Comparison of ENCODE assay signal across 2 cellular contexts in the genomic region with DNA sequence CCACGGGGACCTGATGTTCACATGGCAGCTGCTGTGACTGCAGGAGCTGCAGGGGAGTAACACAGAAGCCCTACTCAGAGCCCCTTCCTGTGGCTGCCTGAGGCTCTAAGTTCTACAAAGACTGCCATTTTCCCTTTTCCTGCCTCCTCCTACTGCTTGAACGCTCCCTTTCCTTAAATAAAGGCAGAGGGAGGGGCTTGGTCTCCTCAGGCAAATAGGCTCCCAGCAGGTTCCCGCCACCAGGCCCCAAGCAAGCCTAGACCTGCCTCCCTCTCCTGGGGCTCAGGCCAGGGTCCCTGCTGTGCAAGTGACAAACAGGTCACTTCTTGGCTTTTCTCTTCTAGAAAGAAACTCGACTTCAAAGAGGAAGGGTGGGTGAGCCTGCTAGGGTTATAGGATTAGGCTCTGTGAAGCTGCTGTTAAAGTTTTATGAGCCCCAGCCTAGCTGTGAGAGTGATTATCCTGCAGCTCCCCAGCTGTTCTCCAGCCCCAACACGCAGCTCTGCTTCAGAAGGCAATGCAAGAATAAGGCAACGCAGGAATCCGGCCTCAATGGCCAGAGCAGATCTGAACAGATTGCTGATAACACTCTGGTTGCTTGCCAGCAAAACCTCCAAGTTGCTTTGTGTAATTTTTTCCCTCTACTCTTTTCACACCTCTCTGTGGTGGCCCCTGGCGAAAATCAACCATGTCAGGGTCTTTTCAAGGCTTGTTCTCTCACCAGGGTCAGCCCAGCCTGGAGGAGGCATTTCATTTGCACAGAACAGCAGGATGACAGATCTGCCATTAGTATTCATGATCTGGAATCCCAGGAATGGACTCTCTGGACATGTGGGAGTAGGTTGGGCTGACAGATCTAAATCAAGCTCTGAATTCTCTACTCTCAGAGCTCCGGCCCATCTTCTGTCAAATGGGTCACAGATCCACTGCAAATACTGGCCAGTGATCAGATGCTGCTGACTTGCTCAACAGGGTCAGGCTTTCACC.
TF ChIP-seq lines count a peak whose summit lies in the region.

No MANE protein-coding gene starts in this region.

TF ChIP-seq in SK-N-SH, 30 proteins besides CTCF, POLR2A, EP300 and RAD21 (continued from another document):
- TF ChIP-seq, protein P1, sequence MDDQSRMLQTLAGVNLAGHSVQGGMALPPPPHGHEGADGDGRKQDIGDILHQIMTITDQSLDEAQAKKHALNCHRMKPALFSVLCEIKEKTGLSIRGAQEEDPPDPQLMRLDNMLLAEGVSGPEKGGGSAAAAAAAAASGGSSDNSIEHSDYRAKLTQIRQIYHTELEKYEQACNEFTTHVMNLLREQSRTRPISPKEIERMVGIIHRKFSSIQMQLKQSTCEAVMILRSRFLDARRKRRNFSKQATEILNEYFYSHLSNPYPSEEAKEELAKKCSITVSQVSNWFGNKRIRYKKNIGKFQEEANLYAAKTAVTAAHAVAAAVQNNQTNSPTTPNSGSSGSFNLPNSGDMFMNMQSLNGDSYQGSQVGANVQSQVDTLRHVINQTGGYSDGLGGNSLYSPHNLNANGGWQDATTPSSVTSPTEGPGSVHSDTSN (IDR thresholded peaks at IDR 0.05): no peak
- TF ChIP-seq JUND (IDR thresholded peaks at IDR 0.05) (no peak), EZH2phosphoT487 (IDR thresholded peaks at IDR 0.05; ENCODE audit: borderline replicate concordance, low read depth) (no peak), RXRA (IDR thresholded peaks at IDR 0.05; ENCODE audit: borderline replicate concordance, low read depth) (no peak), SIN3A (IDR thresholded peaks at IDR 0.05; ENCODE audit: borderline replicate concordance, low read depth, low read length) (no peak), MEF2A (IDR thresholded peaks at IDR 0.05; ENCODE audit: borderline replicate concordance, low read depth) (no peak), RCOR1 (IDR thresholded peaks at IDR 0.05; ENCODE audit: low read length) (peak; percentile 48; the same call in 1 of the 2 replicates), TEAD4 (IDR thresholded peaks at IDR 0.05; ENCODE audit: borderline replicate concordance, insufficient read depth) (no peak), GABPA (IDR thresholded peaks at IDR 0.05; ENCODE audit: low read depth) (no peak), TAF1 (IDR thresholded peaks at IDR 0.05; ENCODE audit: borderline replicate concordance, low read depth, low read length) (no peak), NRF1 (IDR thresholded peaks at IDR 0.05; ENCODE audit: low read depth, low read length) (no peak), GATA2 (CRISPR knock-in tag; IDR thresholded peaks at IDR 0.05) (peak; percentile 28; the same call in 1 of the 2 replicates), CHD2 (IDR thresholded peaks at IDR 0.05; ENCODE audit: low read length, partially characterized antibody) (no peak), TCF12 (IDR thresholded peaks at IDR 0.05) (no peak)
- TF ChIP-seq, protein P2, sequence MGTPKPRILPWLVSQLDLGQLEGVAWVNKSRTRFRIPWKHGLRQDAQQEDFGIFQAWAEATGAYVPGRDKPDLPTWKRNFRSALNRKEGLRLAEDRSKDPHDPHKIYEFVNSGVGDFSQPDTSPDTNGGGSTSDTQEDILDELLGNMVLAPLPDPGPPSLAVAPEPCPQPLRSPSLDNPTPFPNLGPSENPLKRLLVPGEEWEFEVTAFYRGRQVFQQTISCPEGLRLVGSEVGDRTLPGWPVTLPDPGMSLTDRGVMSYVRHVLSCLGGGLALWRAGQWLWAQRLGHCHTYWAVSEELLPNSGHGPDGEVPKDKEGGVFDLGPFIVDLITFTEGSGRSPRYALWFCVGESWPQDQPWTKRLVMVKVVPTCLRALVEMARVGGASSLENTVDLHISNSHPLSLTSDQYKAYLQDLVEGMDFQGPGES (IDR thresholded peaks at IDR 0.05; ENCODE audit: low read depth, low read length): no peak
- TF ChIP-seq, protein P3, sequence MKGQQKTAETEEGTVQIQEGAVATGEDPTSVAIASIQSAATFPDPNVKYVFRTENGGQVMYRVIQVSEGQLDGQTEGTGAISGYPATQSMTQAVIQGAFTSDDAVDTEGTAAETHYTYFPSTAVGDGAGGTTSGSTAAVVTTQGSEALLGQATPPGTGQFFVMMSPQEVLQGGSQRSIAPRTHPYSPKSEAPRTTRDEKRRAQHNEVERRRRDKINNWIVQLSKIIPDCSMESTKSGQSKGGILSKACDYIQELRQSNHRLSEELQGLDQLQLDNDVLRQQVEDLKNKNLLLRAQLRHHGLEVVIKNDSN (IDR thresholded peaks at IDR 0.05; ENCODE audit: borderline replicate concordance, low read depth): no peak
- TF ChIP-seq, protein P4, sequence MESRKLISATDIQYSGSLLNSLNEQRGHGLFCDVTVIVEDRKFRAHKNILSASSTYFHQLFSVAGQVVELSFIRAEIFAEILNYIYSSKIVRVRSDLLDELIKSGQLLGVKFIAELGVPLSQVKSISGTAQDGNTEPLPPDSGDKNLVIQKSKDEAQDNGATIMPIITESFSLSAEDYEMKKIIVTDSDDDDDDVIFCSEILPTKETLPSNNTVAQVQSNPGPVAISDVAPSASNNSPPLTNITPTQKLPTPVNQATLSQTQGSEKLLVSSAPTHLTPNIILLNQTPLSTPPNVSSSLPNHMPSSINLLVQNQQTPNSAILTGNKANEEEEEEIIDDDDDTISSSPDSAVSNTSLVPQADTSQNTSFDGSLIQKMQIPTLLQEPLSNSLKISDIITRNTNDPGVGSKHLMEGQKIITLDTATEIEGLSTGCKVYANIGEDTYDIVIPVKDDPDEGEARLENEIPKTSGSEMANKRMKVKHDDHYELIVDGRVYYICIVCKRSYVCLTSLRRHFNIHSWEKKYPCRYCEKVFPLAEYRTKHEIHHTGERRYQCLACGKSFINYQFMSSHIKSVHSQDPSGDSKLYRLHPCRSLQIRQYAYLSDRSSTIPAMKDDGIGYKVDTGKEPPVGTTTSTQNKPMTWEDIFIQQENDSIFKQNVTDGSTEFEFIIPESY (IDR thresholded peaks at IDR 0.05; ENCODE audit: borderline replicate concordance, low read depth): no peak

TF ChIP-seq in SK-N-SH treated with all-trans-retinoic acid at 6 μM for 48 hours, 23 proteins besides CTCF, POLR2A, EP300 and RAD21 (continued from another document):
- no peak for TF ChIP-seq ESRRG (CRISPR knock-in tag; IDR thresholded peaks at IDR 0.05)
- TF ChIP-seq, protein P5, sequence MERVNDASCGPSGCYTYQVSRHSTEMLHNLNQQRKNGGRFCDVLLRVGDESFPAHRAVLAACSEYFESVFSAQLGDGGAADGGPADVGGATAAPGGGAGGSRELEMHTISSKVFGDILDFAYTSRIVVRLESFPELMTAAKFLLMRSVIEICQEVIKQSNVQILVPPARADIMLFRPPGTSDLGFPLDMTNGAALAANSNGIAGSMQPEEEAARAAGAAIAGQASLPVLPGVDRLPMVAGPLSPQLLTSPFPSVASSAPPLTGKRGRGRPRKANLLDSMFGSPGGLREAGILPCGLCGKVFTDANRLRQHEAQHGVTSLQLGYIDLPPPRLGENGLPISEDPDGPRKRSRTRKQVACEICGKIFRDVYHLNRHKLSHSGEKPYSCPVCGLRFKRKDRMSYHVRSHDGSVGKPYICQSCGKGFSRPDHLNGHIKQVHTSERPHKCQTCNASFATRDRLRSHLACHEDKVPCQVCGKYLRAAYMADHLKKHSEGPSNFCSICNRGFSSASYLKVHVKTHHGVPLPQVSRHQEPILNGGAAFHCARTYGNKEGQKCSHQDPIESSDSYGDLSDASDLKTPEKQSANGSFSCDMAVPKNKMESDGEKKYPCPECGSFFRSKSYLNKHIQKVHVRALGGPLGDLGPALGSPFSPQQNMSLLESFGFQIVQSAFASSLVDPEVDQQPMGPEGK (CRISPR knock-in tag; IDR thresholded peaks at IDR 0.05; ENCODE audit: borderline replicate concordance): no peak
- no peak for TF ChIP-seq CSDC2 (CRISPR knock-in tag; IDR thresholded peaks at IDR 0.05)
- TF ChIP-seq ZNF565 (CRISPR knock-in tag; conservative IDR thresholded peaks at IDR 0.05; ENCODE audit: low read depth): no peak
- TF ChIP-seq ISL1 (CRISPR knock-in tag; IDR thresholded peaks at IDR 0.05): no peak
- TF ChIP-seq PPARA (CRISPR knock-in tag; IDR thresholded peaks at IDR 0.05; ENCODE audit: borderline replicate concordance): no peak
- no peak for TF ChIP-seq TOX (CRISPR knock-in tag; IDR thresholded peaks at IDR 0.05; ENCODE audit: borderline replicate concordance)
- TF ChIP-seq, protein P6, sequence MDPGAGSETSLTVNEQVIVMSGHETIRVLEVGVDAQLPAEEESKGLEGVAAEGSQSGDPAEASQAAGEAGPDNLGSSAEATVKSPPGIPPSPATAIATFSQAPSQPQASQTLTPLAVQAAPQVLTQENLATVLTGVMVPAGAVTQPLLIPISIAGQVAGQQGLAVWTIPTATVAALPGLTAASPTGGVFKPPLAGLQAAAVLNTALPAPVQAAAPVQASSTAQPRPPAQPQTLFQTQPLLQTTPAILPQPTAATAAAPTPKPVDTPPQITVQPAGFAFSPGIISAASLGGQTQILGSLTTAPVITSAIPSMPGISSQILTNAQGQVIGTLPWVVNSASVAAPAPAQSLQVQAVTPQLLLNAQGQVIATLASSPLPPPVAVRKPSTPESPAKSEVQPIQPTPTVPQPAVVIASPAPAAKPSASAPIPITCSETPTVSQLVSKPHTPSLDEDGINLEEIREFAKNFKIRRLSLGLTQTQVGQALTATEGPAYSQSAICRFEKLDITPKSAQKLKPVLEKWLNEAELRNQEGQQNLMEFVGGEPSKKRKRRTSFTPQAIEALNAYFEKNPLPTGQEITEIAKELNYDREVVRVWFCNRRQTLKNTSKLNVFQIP (CRISPR knock-in tag; IDR thresholded peaks at IDR 0.05; ENCODE audit: borderline replicate concordance, low read depth): no peak
- TF ChIP-seq RARB (CRISPR knock-in tag; IDR thresholded peaks at IDR 0.05): no peak
